Comparison of ENCODE assay signal across 9 cellular contexts in genomic region chr16:8935989-8936388, GRCh38. TPM values are rescaled to one million over a fixed set of nuclear protein-coding genes. Genes with fewer than 3 reads are reported as not detected.
A peak's percentile ranks its signal among the peaks of the same experiment; 100 is the strongest.
DNase-seq lines count a peak whose midpoint lies in the region; ATAC-seq, FAIRE-seq and TF ChIP-seq lines count a peak whose summit lies in the region.
"Had no signal": no experiment of that assay in that cellular context is flagged by ENCODE, and none has a peak within 500 bp of the region (broad histone marks: within the 10 kb centered on the region; RNA-seq: fewer than 3 reads in every experiment).

No MANE protein-coding gene starts in this region.

- H3K9me3 Mint-ChIP-seq in activated naive CD4-positive, alpha-beta T cell treated with anti-CD3 and anti-CD28 coated beads for 36 hours: no peaks in the 10 kb centered on the region
- H3K9me3 Mint-ChIP-seq in stimulated activated naive CD8-positive, alpha-beta T cell treated with anti-CD3 and anti-CD28 coated beads, Interleukin-15, amount 100 ng/mL, for 72 hours: no peaks in the 10 kb centered on the region

- no peak overlapping the region for H3K4me3 ChIP-seq in GM12878

- SMC1A ChIA-PET in GM12878 (lab: Charles Lee; ENCODE audit: uncharacterized antibody, unreplicated experiment): interaction anchor here (1.0 to 3.0 kb wide), 15 partner anchors 9 to 198 kb away, joined by 3 to 19 read pairs (median 4); no protein-coding TSS in a partner anchor

- no peaks in the 10 kb centered on the region for H3K27me3 ChIP-seq in GM12878 (replicated peaks in 1 of 2; ENCODE audit: control insufficient read depth in 2 of 2, insufficient read depth in 2 of 2, low read length in 1 of 2)

- TF ChIP-seq CTCF in GM12878 (IDR thresholded peaks at IDR 0.05 in 2 of 3, conservative IDR thresholded peaks at IDR 0.05 in 1 of 3; ENCODE audit: control insufficient read depth in 2 of 3, extremely low read depth in 1 of 3, insufficient read depth in 1 of 3, low read depth in 3 of 3, low read length in 3 of 3): peak; percentile 17 to 31 (median 28); a peak in 4 of 6 replicates

- peak; percentile 38 for ATAC-seq in HG02981 (IDR thresholded peaks at IDR 0.05; ENCODE audit: unreplicated experiment)
- peak; percentile 45 for ATAC-seq in GM12878
- ATAC-seq in stimulated activated naive CD8-positive, alpha-beta T cell treated with anti-CD3 and anti-CD28 coated beads, Interleukin-15, amount 100 ng/mL, for 72 hours: peak; percentile 19

- CTCF ChIA-PET in activated naive CD4-positive, alpha-beta T cell treated with anti-CD3 and anti-CD28 coated beads for 36 hours (lab: Charles Lee): interaction anchor here (0.5 to 3.7 kb wide), 32 partner anchors 8 to 366 kb away, joined by 3 to 20 read pairs (median 6); no protein-coding TSS in a partner anchor
- CTCF ChIA-PET in GM12878 (lab: Yijun Ruan, JAX): interaction anchor here (0.7 to 5.4 kb wide), 35 partner anchors 8 to 274 kb away, joined by 3 to 60 read pairs (median 4); partner anchors contain the start of gene ABAT

- no peaks in the 10 kb centered on the region for H3K27me3 Mint-ChIP-seq in activated naive CD4-positive, alpha-beta T cell treated with anti-CD3 and anti-CD28 coated beads for 36 hours (ENCODE audit: low read depth)
- no peaks in the 10 kb centered on the region for H3K27me3 Mint-ChIP-seq in stimulated activated naive CD8-positive, alpha-beta T cell treated with anti-CD3 and anti-CD28 coated beads, Interleukin-15, amount 100 ng/mL, for 72 hours

- H3K36me3 Mint-ChIP-seq in activated naive CD4-positive, alpha-beta T cell treated with anti-CD3 and anti-CD28 coated beads for 36 hours (ENCODE audit: low read depth): peaks cover 6% of the 10 kb centered on the region

- TF ChIP-seq POLR2A in GM12878 (IDR thresholded peaks at IDR 0.05; ENCODE audit: low read depth, low read length): no peak

- H3K79me2 ChIP-seq in GM12878 (ENCODE audit: control insufficient read depth, insufficient read depth, low read length): peaks cover 98% of the 10 kb centered on the region

- H3K9me3 ChIP-seq in GM12878 (replicated peaks; ENCODE audit: control insufficient read depth, insufficient read depth, low read length): no peaks in the 10 kb centered on the region

- peaks cover 39% of the 10 kb centered on the region for H4K20me1 ChIP-seq in GM12878 (ENCODE audit: control insufficient read depth, insufficient read depth)

- no peak for FAIRE-seq in GM12878 (lab: Jason Lieb, UNC)

- peak; percentile 23; the same call in 1 of the 2 replicates for TF ChIP-seq RAD21 in GM12878 (IDR thresholded peaks at IDR 0.05; ENCODE audit: insufficient read depth, low read depth, low read length)

- peaks cover 77% of the 10 kb centered on the region for H3K4me1 Mint-ChIP-seq in activated naive CD4-positive, alpha-beta T cell treated with anti-CD3 and anti-CD28 coated beads for 36 hours (ENCODE audit: low read depth)
- peaks cover 87% of the 10 kb centered on the region for H3K4me1 Mint-ChIP-seq in stimulated activated naive CD8-positive, alpha-beta T cell treated with anti-CD3 and anti-CD28 coated beads, Interleukin-15, amount 100 ng/mL, for 72 hours

- peak overlapping the region; percentile 42 for H3K4me2 ChIP-seq in GM12878 (ENCODE audit: control insufficient read depth, insufficient read depth)

- in situ Hi-C loops in GM12878 (cut with MboI) (no loop called here), KBM-7 (cut with MboI; ENCODE audit: low pct_unique_long_range_greater_than_20kb, low sequenced_read_pairs) (no loop called here)

- WGBS in GM12878 (ENCODE audit: insufficient coverage, insufficient replicate concordance, low lambda C conversion rate, missing lambda C conversion rate): 74% methylated on average over 9 of the region's 9 CpGs

- intact Hi-C loops in activated naive CD4-positive, alpha-beta T cell treated with anti-CD3 and anti-CD28 coated beads for 36 hours (cut with micrococcal nuclease): loop anchor here (1.0 to 2.0 kb wide), 5 partner anchors 15 to 198 kb away; partner anchors contain the start of gene CARHSP1
- intact Hi-C loops in GM12878 (cut with micrococcal nuclease; ENCODE audit: unreplicated experiment): loop anchor here (1.0 to 5.0 kb wide), 3 partner anchors 31 to 198 kb away; partner anchors contain the start of genes PMM2 and TMEM186

- H3K9ac ChIP-seq in GM12878 (ENCODE audit: control insufficient read depth, insufficient read depth, low read length): no peak overlapping the region

- peak overlapping the region; percentile 73 for H3K27ac Mint-ChIP-seq in activated naive CD4-positive, alpha-beta T cell treated with anti-CD3 and anti-CD28 coated beads for 36 hours
- H3K27ac Mint-ChIP-seq in stimulated activated naive CD8-positive, alpha-beta T cell treated with anti-CD3 and anti-CD28 coated beads, Interleukin-15, amount 100 ng/mL, for 72 hours: peak overlapping the region in 1 of 2 donors; percentile 80

- H3K4me3 Mint-ChIP-seq in activated naive CD4-positive, alpha-beta T cell treated with anti-CD3 and anti-CD28 coated beads for 36 hours: no peak overlapping the region
- H3K4me3 Mint-ChIP-seq in stimulated activated naive CD8-positive, alpha-beta T cell treated with anti-CD3 and anti-CD28 coated beads, Interleukin-15, amount 100 ng/mL, for 72 hours: peak overlapping the region in 1 of 2 donors; percentile 40

- no peak overlapping the region for H3K27ac ChIP-seq in GM12878 (ENCODE audit: control insufficient read depth, insufficient read depth)

- peaks cover 54% of the 10 kb centered on the region for H3K4me1 ChIP-seq in GM12878 (ENCODE audit: control insufficient read depth, insufficient read depth, low read length)

- POLR2A ChIA-PET in GM12878 (lab: Charles Lee): interaction anchor here (0.6 to 1.3 kb wide), 3 partner anchors 39 to 49 kb away, joined by 3 to 5 read pairs (median 3); no protein-coding TSS in a partner anchor

- RAD21 ChIA-PET in GM12878 (lab: Charles Lee; ENCODE audit: unreplicated experiment): interaction anchor here (0.9 to 4.2 kb wide), 17 partner anchors 8 to 369 kb away, joined by 3 to 34 read pairs (median 5); partner anchors contain the start of gene CARHSP1

- BruUV-seq in GM12878 (replicated peaks; lab: Mats Ljungman, UMichigan): no TSS peak

- H2AFZ ChIP-seq in GM12878 (ENCODE audit: control insufficient read depth, low read depth, low read length): no peak overlapping the region

- H3K36me3 ChIP-seq in GM12878 (ENCODE audit: control insufficient read depth in 2 of 2, insufficient read depth in 2 of 2, low read length in 1 of 2): peaks cover 1 to 9% of the 10 kb centered on the region in 2 experiments; a peak in 3 of 4 replicates

- no peak for TF ChIP-seq EP300 in GM12878 (IDR thresholded peaks at IDR 0.05; ENCODE audit: borderline replicate concordance in 1 of 2, control insufficient read depth in 1 of 2, low read depth in 2 of 2, low read length in 2 of 2)

- DNase-seq in activated naive CD4-positive, alpha-beta T cell treated with anti-CD3 and anti-CD28 coated beads for 36 hours: no peak
- no peak for DNase-seq in activated naive CD4-positive, alpha-beta T cell (lab: John Stamatoyannopoulos, UW)
- DNase-seq in GM12878 (ENCODE audit: low read depth, low spot score) (no peak), OCI-M1 (lab: John Stamatoyannopoulos, UW) (no peak), KBM-7 (no peak), mucosa of gallbladder (ENCODE audit: low spot score) (no peak)
- no peak for DNase-seq in stimulated activated naive CD8-positive, alpha-beta T cell treated with anti-CD3 and anti-CD28 coated beads, Interleukin-15, amount 100 ng/mL, for 72 hours

TF ChIP-seq in GM12878, 131 proteins besides CTCF, POLR2A, EP300 and RAD21 (continues in another document):
- no peak for TF ChIP-seq IKZF2 (IDR thresholded peaks at IDR 0.05)
- TF ChIP-seq RBBP5 (conservative IDR thresholded peaks at IDR 0.05): no peak
- peak; percentile 30; the same call in 1 of the 2 replicates for TF ChIP-seq SMC3 (IDR thresholded peaks at IDR 0.05; ENCODE audit: borderline replicate concordance, low read length)
- peak; percentile 47; the same call in 1 of the 2 replicates for TF ChIP-seq TCF12 (IDR thresholded peaks at IDR 0.05; ENCODE audit: low read depth, low read length)

RNA-seq across cellular contexts. Expression of gene USP7, which starts 27.7 kb away (rescaled TPM):
- total RNA-seq in activated naive CD4-positive, alpha-beta T cell treated with anti-CD3 and anti-CD28 coated beads for 36 hours: 100 to 1,000 TPM; 155 to 163 TPM
- 276 and 307 TPM in 2 replicates for total RNA-seq in GM12878 (2013; cell fraction: nucleolus; rRNA removed)
- total RNA-seq in GM12878 (2014; rRNA removed) (74.3 and 81.3 TPM in 2 replicates), GM12878 (2014; rRNA removed; fragmentation: Illumina TruSeq; extraction: Trizol) (68.0 and 68.9 TPM in 2 replicates), GM12878 (2021) (133 and 138 TPM in 2 replicates), mucosa of gallbladder (108 TPM)
- 52.7 TPM for polyA plus RNA-seq in GM12878 (2011; ENCODE audit: low read depth)
- polyA plus RNA-seq in GM12878 (2011; rRNA removed) (86.4 and 100 TPM in 2 replicates), GM12878 (2014; fragmentation: Illumina TruSeq; extraction: Trizol) (107 and 144 TPM in 2 replicates), GM12878 (2014; fragmentation: Nextera tagmentation; extraction: Ambion mirVana) (10 to 100 TPM; 20.8 to 25.0 TPM), GM12878 (2014; rRNA removed) (53.0 and 57.4 TPM in 2 replicates), GM12878 (2016; fragmentation: Nextera tagmentation; extraction: Ambion mirVana) (10 to 100 TPM; 16.2 to 18.6 TPM)
- polyA plus RNA-seq in GM12878 (2011; cell fraction: cytosol; rRNA removed): 24.9 and 31.7 TPM in 2 replicates
- polyA plus RNA-seq in GM12878 (2011; cell fraction: nucleus; rRNA removed): 137 and 156 TPM in 2 replicates
- polyA plus RNA-seq in GM12878 (2012): 86.1 and 88.3 TPM in 2 replicates
- 132 and 155 TPM in 2 replicates for polyA minus RNA-seq in GM12878 (2011; rRNA and poly(A)+ RNA removed)
- polyA minus RNA-seq in GM12878 (2011; cell fraction: cytosol; rRNA and poly(A)+ RNA removed): 44.8 and 51.1 TPM in 2 replicates
- polyA minus RNA-seq in GM12878 (2011; cell fraction: nucleus; rRNA and poly(A)+ RNA removed): 130 and 190 TPM in 2 replicates

RNA-seq across cellular contexts. Expression of gene LITAFD, which starts 53.8 kb away (rescaled TPM):
- total RNA-seq in activated naive CD4-positive, alpha-beta T cell treated with anti-CD3 and anti-CD28 coated beads for 36 hours: not detected
- total RNA-seq in GM12878 (2013; cell fraction: nucleolus; rRNA removed): not detected in 2 replicates
- not detected in 2 replicates for total RNA-seq in GM12878 (2014; rRNA removed)
- total RNA-seq in GM12878 (2014; rRNA removed; fragmentation: Illumina TruSeq; extraction: Trizol): not detected in 2 replicates
- not detected in 2 replicates for total RNA-seq in GM12878 (2021)
- polyA plus RNA-seq in GM12878 (2011; ENCODE audit: low read depth): not detected
- polyA plus RNA-seq in GM12878 (2011; rRNA removed): not detected in 2 replicates
- polyA plus RNA-seq in GM12878 (2011; cell fraction: cytosol; rRNA removed): not detected in 2 replicates
- not detected in 2 replicates for polyA plus RNA-seq in GM12878 (2011; cell fraction: nucleus; rRNA removed)
- polyA plus RNA-seq in GM12878 (2012): not detected in 2 replicates
- polyA plus RNA-seq in GM12878 (2014; fragmentation: Illumina TruSeq; extraction: Trizol): not detected in 2 replicates
- polyA plus RNA-seq in GM12878 (2014; fragmentation: Nextera tagmentation; extraction: Ambion mirVana): not detected
- not detected in 2 replicates for polyA plus RNA-seq in GM12878 (2014; rRNA removed)
- not detected for polyA plus RNA-seq in GM12878 (2016; fragmentation: Nextera tagmentation; extraction: Ambion mirVana)
- not detected in 2 replicates for polyA minus RNA-seq in GM12878 (2011; rRNA and poly(A)+ RNA removed)
- not detected in 2 replicates for polyA minus RNA-seq in GM12878 (2011; cell fraction: cytosol; rRNA and poly(A)+ RNA removed)
- not detected in 2 replicates for polyA minus RNA-seq in GM12878 (2011; cell fraction: nucleus; rRNA and poly(A)+ RNA removed)
- not detected for total RNA-seq in mucosa of gallbladder
- total RNA-seq: renal cortical epithelial cell had no signal
